Comparison of ENCODE assay signal across 6 cellular contexts in genomic region chr5:177498013-177498847, GRCh38. TPM values are rescaled to one million over a fixed set of nuclear protein-coding genes. Genes with fewer than 3 reads are reported as not detected.
DNase-seq lines count a peak whose midpoint lies in the region; ATAC-seq and TF ChIP-seq lines count a peak whose summit lies in the region.

No MANE protein-coding gene starts in this region.

- CTCF ChIA-PET in HEK293T (lab: Yijun Ruan, JAX), result interaction anchor here (3.8 kb wide), 1 partner anchor 43 kb away, joined by 23 read pairs; no protein-coding TSS in a partner anchor

- peak overlapping the region; percentile 62 for H3K4me3 ChIP-seq in effector memory CD4-positive, alpha-beta T cell (ENCODE audit: insufficient read depth, low read depth, low read length, poor library complexity, severe bottlenecking)
- H3K4me3 ChIP-seq in gastrocnemius medialis, result peak overlapping the region; percentile 54 to 87 (median 76)

- intact Hi-C loops in gastrocnemius medialis (cut with DNase I; ENCODE audit: low total_unique reads), result no loop called here

- in situ Hi-C loops in gastrocnemius medialis (cut with MboI; ENCODE audit: low sequenced_read_pairs in 4 of 4), result no loop called here

- no peak overlapping the region for H3K27ac ChIP-seq in effector memory CD4-positive, alpha-beta T cell (ENCODE audit: insufficient read depth, low read length, poor library complexity, severe bottlenecking)
- H3K27ac ChIP-seq in gastrocnemius medialis, result peak overlapping the region; percentile 96 to 99 (median 98)

- ATAC-seq in gastrocnemius medialis (peak in 1 of 2 donors; percentile 1), HG03095 (IDR thresholded peaks at IDR 0.05; ENCODE audit: unreplicated experiment) (no peak)

- H3K27me3 ChIP-seq in effector memory CD4-positive, alpha-beta T cell (replicated peaks; ENCODE audit: control insufficient read depth, insufficient read depth, low read length, poor library complexity, severe bottlenecking), result no peaks in the 10 kb centered on the region
- H3K27me3 ChIP-seq in gastrocnemius medialis, result no peaks in the 10 kb centered on the region

- H3K4me1 ChIP-seq in effector memory CD4-positive, alpha-beta T cell (ENCODE audit: control insufficient read depth, insufficient read depth, low read length, poor library complexity, severe bottlenecking), result peaks cover 22% of the 10 kb centered on the region
- H3K4me1 ChIP-seq in gastrocnemius medialis, result peaks cover 49% of the 10 kb centered on the region in 2 donors

- H3K9me3 ChIP-seq in effector memory CD4-positive, alpha-beta T cell (ENCODE audit: control insufficient read depth, low read length), result no peaks in the 10 kb centered on the region
- no peaks in the 10 kb centered on the region for H3K9me3 ChIP-seq in gastrocnemius medialis

- no peaks in the 10 kb centered on the region for H3K36me3 ChIP-seq in effector memory CD4-positive, alpha-beta T cell (ENCODE audit: control insufficient read depth, insufficient read depth, low read length)
- H3K36me3 ChIP-seq in gastrocnemius medialis, result no peaks in the 10 kb centered on the region

- peak; percentile 53 for DNase-seq in stimulated activated CD4-positive, alpha-beta T cell treated with anti-CD3 and anti-CD28 coated beads, Interleukin-15, amount 100 ng/mL, for 24 hours
- no peak for DNase-seq in stimulated activated CD4-positive, alpha-beta T cell treated with anti-CD3 and anti-CD28 coated beads, Interleukin-4, amount 100 ng/mL, for 4 hours
- DNase-seq in effector memory CD4-positive, alpha-beta T cell, result peak in 1 of 3 donors; percentile 18
- DNase-seq in gastrocnemius medialis (no peak), HEK293T (ENCODE audit: extremely low spot score) (no peak)

- peak in 1 of 5 experiments; percentile 12 for TF ChIP-seq CTCF in gastrocnemius medialis (IDR thresholded peaks at IDR 0.05 in 4 of 5, conservative IDR thresholded peaks at IDR 0.05 in 1 of 5)

- POLR2A ChIA-PET in HEK293T (lab: Yijun Ruan, JAX), result interaction anchor here (0.6 to 3.7 kb wide), 8 partner anchors 11 to 101 kb away, joined by 3 to 21 read pairs (median 4); partner anchors contain the start of genes B4GALT7, DDX41, DOK3 and TMED9

- TF ChIP-seq POLR2A in gastrocnemius medialis (IDR thresholded peaks at IDR 0.05), result no peak

TF ChIP-seq in HEK293T, 16 proteins besides CTCF, POLR2A, EP300 and RAD21:
- TF ChIP-seq FOXA1 (IDR thresholded peaks at IDR 0.05) (no peak), SP1 (IDR thresholded peaks at IDR 0.05) (no peak), FOXK2 (IDR thresholded peaks at IDR 0.05) (no peak), FOXM1 (IDR thresholded peaks at IDR 0.05; ENCODE audit: borderline replicate concordance) (no peak), ARNT (IDR thresholded peaks at IDR 0.05) (no peak), BHLHE40 (IDR thresholded peaks at IDR 0.05; ENCODE audit: borderline replicate concordance) (no peak), SUZ12 (IDR thresholded peaks at IDR 0.05) (no peak), LEF1 (IDR thresholded peaks at IDR 0.05; ENCODE audit: borderline replicate concordance) (no peak), CTBP1 (IDR thresholded peaks at IDR 0.05; ENCODE audit: borderline replicate concordance) (no peak), HDGF (IDR thresholded peaks at IDR 0.05; ENCODE audit: borderline replicate concordance) (no peak), ZNF384 (IDR thresholded peaks at IDR 0.05) (no peak), TARDBP (IDR thresholded peaks at IDR 0.05) (no peak)
- TF ChIP-seq, protein P1, sequence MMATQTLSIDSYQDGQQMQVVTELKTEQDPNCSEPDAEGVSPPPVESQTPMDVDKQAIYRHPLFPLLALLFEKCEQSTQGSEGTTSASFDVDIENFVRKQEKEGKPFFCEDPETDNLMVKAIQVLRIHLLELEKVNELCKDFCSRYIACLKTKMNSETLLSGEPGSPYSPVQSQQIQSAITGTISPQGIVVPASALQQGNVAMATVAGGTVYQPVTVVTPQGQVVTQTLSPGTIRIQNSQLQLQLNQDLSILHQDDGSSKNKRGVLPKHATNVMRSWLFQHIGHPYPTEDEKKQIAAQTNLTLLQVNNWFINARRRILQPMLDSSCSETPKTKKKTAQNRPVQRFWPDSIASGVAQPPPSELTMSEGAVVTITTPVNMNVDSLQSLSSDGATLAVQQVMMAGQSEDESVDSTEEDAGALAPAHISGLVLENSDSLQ (IDR thresholded peaks at IDR 0.05), result no peak

RNA-seq across cellular contexts. Expression of gene PDLIM7, which starts 0.8 kb away (rescaled TPM):
- total RNA-seq in gastrocnemius medialis, result 100 to 1,000 TPM; 132 to 244 (median 220) TPM

RNA-seq across cellular contexts. Expression of gene DOK3, which starts 11.4 kb away (rescaled TPM):
- 1 to 10 TPM; 2.1 to 5.1 (median 2.9) TPM for total RNA-seq in gastrocnemius medialis

RNA-seq across cellular contexts. Expression of gene DDX41, which starts 18.5 kb away (rescaled TPM):
- 100 to 1,000 TPM in 1 of 4 donors, 10 to 100 TPM in 3; 47.1 to 105 (median 62.3) TPM for total RNA-seq in gastrocnemius medialis

RNA-seq across cellular contexts. Expression of gene DBN1, which starts 24.8 kb away (rescaled TPM):
- total RNA-seq in gastrocnemius medialis, result 10 to 100 TPM; 16.3 to 27.5 (median 23.2) TPM

RNA-seq across cellular contexts. Expression of gene PRR7, which starts 51.6 kb away (rescaled TPM):
- total RNA-seq in gastrocnemius medialis, result 1 to 10 TPM in 2 of 4 donors, under 1 TPM in 1, not detected in 1; 0.63 to 2.0 (median 1.4) TPM
